11 cellular contexts compared by ENCODE assay signal in genomic region chr18:35159782-35160181, GRCh38.
DNase-seq lines count a peak whose midpoint lies in the region; ATAC-seq and TF ChIP-seq lines count a peak whose summit lies in the region.
"Had no signal": no experiment of that assay in that cellular context is flagged by ENCODE, and none has a peak within 500 bp of the region (broad histone marks: within the 10 kb centered on the region; RNA-seq: fewer than 3 reads in every experiment).

No MANE protein-coding gene starts in this region.

- H3K36me3 Mint-ChIP-seq in activated naive CD8-positive, alpha-beta T cell treated with anti-CD3 and anti-CD28 coated beads, Interleukin-2, amount 50 U/mL, for 24 hours (ENCODE audit: low read depth) = no peaks in the 10 kb centered on the region
- H3K36me3 Mint-ChIP-seq: activated naive CD4-positive, alpha-beta T cell treated with anti-CD3 and anti-CD28 coated beads, Interleukin-2, amount 50 U/mL, for 24 hours had no signal

- ATAC-seq in GM21619 (IDR thresholded peaks at IDR 0.05; ENCODE audit: unreplicated experiment) (peak; percentile 44), HG03095 (IDR thresholded peaks at IDR 0.05; ENCODE audit: unreplicated experiment) (no peak)
- ATAC-seq in activated naive CD8-positive, alpha-beta T cell treated with anti-CD3 and anti-CD28 coated beads, Interleukin-2, amount 50 U/mL, for 24 hours = peak; percentile 82

- no peak overlapping the region for H3K4me3 ChIP-seq in HL-60 (replicated peaks; ENCODE audit: insufficient read depth, low read length)
- no peak overlapping the region for H3K4me3 ChIP-seq in SJCRH30

- H3K9me3 ChIP-seq in SJCRH30 (replicated peaks) = no peaks in the 10 kb centered on the region

- H3K9me3 Mint-ChIP-seq in activated naive CD8-positive, alpha-beta T cell treated with anti-CD3 and anti-CD28 coated beads, Interleukin-2, amount 50 U/mL, for 24 hours = no peaks in the 10 kb centered on the region
- H3K9me3 Mint-ChIP-seq: activated naive CD4-positive, alpha-beta T cell treated with anti-CD3 and anti-CD28 coated beads, Interleukin-2, amount 50 U/mL, for 24 hours had no signal

- no peak overlapping the region for H3K4me3 Mint-ChIP-seq in activated naive CD8-positive, alpha-beta T cell treated with anti-CD3 and anti-CD28 coated beads, Interleukin-2, amount 50 U/mL, for 24 hours
- H3K4me3 Mint-ChIP-seq: activated naive CD4-positive, alpha-beta T cell treated with anti-CD3 and anti-CD28 coated beads, Interleukin-2, amount 50 U/mL, for 24 hours had no signal

- H3K27ac Mint-ChIP-seq in activated naive CD8-positive, alpha-beta T cell treated with anti-CD3 and anti-CD28 coated beads, Interleukin-2, amount 50 U/mL, for 24 hours = peak overlapping the region; percentile 80
- H3K27ac Mint-ChIP-seq: activated naive CD4-positive, alpha-beta T cell treated with anti-CD3 and anti-CD28 coated beads, Interleukin-2, amount 50 U/mL, for 24 hours; progenitor cell of endocrine pancreas had no signal

- no peaks in the 10 kb centered on the region for H3K4me1 ChIP-seq in SJCRH30

- H3K27me3 ChIP-seq in HL-60 (ENCODE audit: insufficient read depth, poor library complexity, severe bottlenecking) (no peaks in the 10 kb centered on the region), SJCRH30 (no peaks in the 10 kb centered on the region)

- H3K27me3 Mint-ChIP-seq in activated naive CD8-positive, alpha-beta T cell treated with anti-CD3 and anti-CD28 coated beads, Interleukin-2, amount 50 U/mL, for 24 hours = peaks cover 2% of the 10 kb centered on the region
- H3K27me3 Mint-ChIP-seq: activated naive CD4-positive, alpha-beta T cell treated with anti-CD3 and anti-CD28 coated beads, Interleukin-2, amount 50 U/mL, for 24 hours; progenitor cell of endocrine pancreas had no signal

- H3K27ac ChIP-seq in HL-60 (replicated peaks) = peak overlapping the region; percentile 54
- no peak overlapping the region for H3K27ac ChIP-seq in SJCRH30

- DNase-seq in ELR (ENCODE audit: low read depth) (peak; percentile 40), HL-60 (ENCODE audit: low read depth in 1 of 2, low spot score in 1 of 2) (no peak), NOMO-1 (lab: John Stamatoyannopoulos, UW; ENCODE audit: unreplicated experiment in 2 of 2) (no peak), HuH-7.5 (ENCODE audit: low spot score) (no peak), SJCRH30 (no peak)
- DNase-seq in activated naive CD8-positive, alpha-beta T cell treated with anti-CD3 and anti-CD28 coated beads, Interleukin-2, amount 50 U/mL, for 24 hours = no peak
- DNase-seq: NCI-H345 had no signal

- peaks cover 26% of the 10 kb centered on the region for H3K4me1 Mint-ChIP-seq in activated naive CD8-positive, alpha-beta T cell treated with anti-CD3 and anti-CD28 coated beads, Interleukin-2, amount 50 U/mL, for 24 hours

- TF ChIP-seq CTCF in HL-60 (IDR thresholded peaks at IDR 0.05; ENCODE audit: insufficient read depth, low read length) = no peak

- H3K36me3 ChIP-seq in SJCRH30 = no peaks in the 10 kb centered on the region
